Comparison of ENCODE assay signal across 8 cellular contexts in genomic region chrX:120485562-120486520, GRCh38. TPM values are rescaled to one million over a fixed set of nuclear protein-coding genes. Genes with fewer than 3 reads are reported as not detected.
DNase-seq lines count a peak whose midpoint lies in the region; ATAC-seq and TF ChIP-seq lines count a peak whose summit lies in the region.

No MANE protein-coding gene starts in this region.

- ATAC-seq in GM21576 (IDR thresholded peaks at IDR 0.05; ENCODE audit: unreplicated experiment) (peak; percentile 75), Panc1 (peak; percentile 97), natural killer cell (peak; percentile 68 to 78 (median 70))

- intact Hi-C loops in Panc1 (cut with micrococcal nuclease; ENCODE audit: unreplicated experiment) = no loop called here
- intact Hi-C loops in natural killer cell (cut with micrococcal nuclease) = no loop called here

- H3K4me3 ChIP-seq in Panc1 (ENCODE audit: low read depth in 2 of 2, low read length in 2 of 2) (peak overlapping the region; percentile 46 to 60), fibroblast of pulmonary artery (replicated peaks; ENCODE audit: low read depth, low read length) (peak overlapping the region; percentile 53), subcutaneous abdominal adipose tissue (ENCODE audit: low read depth in 1 of 5, low read length in 5 of 5) (peak overlapping the region; percentile 51 to 65 (median 60))

- H3K27me3 Mint-ChIP-seq in natural killer cell (ENCODE audit: low read depth in 2 of 2) = no peaks in the 10 kb centered on the region

- no TSS peak for BruUV-seq in Panc1 (replicated peaks; lab: Mats Ljungman, UMichigan)

- POLR2A ChIA-PET in Panc1 (lab: Charles Lee) = interaction anchor here (0.6 to 0.8 kb wide), 2 partner anchors 14 to 935 kb away, joined by 3 to 4 read pairs; no protein-coding TSS in a partner anchor

- peak overlapping the region; percentile 87 to 89 for H3K27ac Mint-ChIP-seq in natural killer cell

- H3K9me3 ChIP-seq in Panc1 (ENCODE audit: control insufficient read depth, insufficient read depth, low read depth, low read length) = no peaks in the 10 kb centered on the region
- H3K9me3 ChIP-seq in subcutaneous abdominal adipose tissue (ENCODE audit: control insufficient read depth in 5 of 5, low read length in 5 of 5) = peaks cover 0 to 3% (median 0%) of the 10 kb centered on the region in 5 donors

- TF ChIP-seq EP300 in Ishikawa (IDR thresholded peaks at IDR 0.05; ENCODE audit: borderline replicate concordance) = no peak

- TF ChIP-seq CTCF in Panc1 (IDR thresholded peaks at IDR 0.05) = peak; percentile 80
- TF ChIP-seq CTCF in fibroblast of pulmonary artery (IDR thresholded peaks at IDR 0.05; ENCODE audit: low read length, missing control alignments) = peak; percentile 52
- peak; percentile 27 for TF ChIP-seq CTCF in natural killer cell (IDR thresholded peaks at IDR 0.05)

- in situ Hi-C loops in Panc1 (cut with HindIII; ENCODE audit: low pct_unique_long_range_greater_than_20kb, low sequenced_read_pairs) = no loop called here

- CTCF ChIA-PET in Panc1 (lab: Charles Lee) = interaction anchor here (0.6 to 1.1 kb wide), 4 partner anchors 31 to 241 kb away, joined by 3 to 7 read pairs (median 6); no protein-coding TSS in a partner anchor

- no peaks in the 10 kb centered on the region for H3K9me3 Mint-ChIP-seq in natural killer cell

- no peaks in the 10 kb centered on the region for H3K36me3 Mint-ChIP-seq in natural killer cell

- H3K9ac ChIP-seq in subcutaneous abdominal adipose tissue (ENCODE audit: low read length in 5 of 5) = peak overlapping the region; percentile 6 to 57 (median 33)

- TF ChIP-seq RAD21 in Ishikawa (IDR thresholded peaks at IDR 0.05; ENCODE audit: low read depth) = peak; percentile 31; the same call in 1 of the 2 replicates

- H3K4me1 ChIP-seq in Panc1 (ENCODE audit: control insufficient read depth, insufficient read depth, low read length) (peaks cover 5% of the 10 kb centered on the region; the same call in 1 of the 2 replicates), subcutaneous abdominal adipose tissue (ENCODE audit: control insufficient read depth in 5 of 5, insufficient read depth in 5 of 5, low read length in 5 of 5) (peaks cover 2 to 8% (median 4%) of the 10 kb centered on the region in 5 donors)

- H3K36me3 ChIP-seq in Panc1 (ENCODE audit: control insufficient read depth, insufficient read depth, low read length) (no peaks in the 10 kb centered on the region), subcutaneous abdominal adipose tissue (ENCODE audit: control insufficient read depth in 5 of 5, insufficient read depth in 5 of 5, low read length in 5 of 5) (no peaks in the 10 kb centered on the region)

- H3K4me3 Mint-ChIP-seq in natural killer cell = peak overlapping the region; percentile 90

- peak; percentile 68 for DNase-seq in DMS79 (lab: John Stamatoyannopoulos, UW)
- peak; percentile 71 for DNase-seq in Panc1 (ENCODE audit: low read depth, low spot score)
- peak; percentile 33 for DNase-seq in activated T-helper 9 cell treated with anti-CD3 and anti-CD28 coated beads, Interleukin-2, amount 50 U/mL, for 16 hours (ENCODE audit: low read depth)
- peak; percentile 85 for DNase-seq in fibroblast of pulmonary artery (ENCODE audit: low read depth)
- DNase-seq in natural killer cell = peak; percentile 21

- H3K27ac ChIP-seq in Panc1 (ENCODE audit: low read length) = peak overlapping the region; percentile 91
- H3K27ac ChIP-seq in subcutaneous abdominal adipose tissue (ENCODE audit: low read depth, low read length) = peak overlapping the region; percentile 82

- H3K27me3 ChIP-seq in Panc1 (ENCODE audit: control insufficient read depth, insufficient read depth, low read length) (no peaks in the 10 kb centered on the region), subcutaneous abdominal adipose tissue (ENCODE audit: control insufficient read depth in 5 of 5, insufficient read depth in 4 of 5, low read length in 5 of 5) (peaks cover 0 to 2% (median 0%) of the 10 kb centered on the region in 5 donors)

- H3K4me1 Mint-ChIP-seq in natural killer cell = peaks cover 7 to 19% of the 10 kb centered on the region in 2 donors

TF ChIP-seq in Ishikawa, 13 proteins besides CTCF, POLR2A, EP300 and RAD21:
- TF ChIP-seq USF1 (IDR thresholded peaks at IDR 0.05) (peak; percentile 43), FOXM1 (IDR thresholded peaks at IDR 0.05; ENCODE audit: borderline replicate concordance, low read depth) (no peak), EGR1 (IDR thresholded peaks at IDR 0.05) (no peak), MAX (IDR thresholded peaks at IDR 0.05) (peak; percentile 92), CEBPB (IDR thresholded peaks at IDR 0.05) (no peak), REST (IDR thresholded peaks at IDR 0.05; ENCODE audit: low read depth) (no peak), YY1 (IDR thresholded peaks at IDR 0.05; ENCODE audit: low read depth) (no peak), TEAD4 (IDR thresholded peaks at IDR 0.05) (no peak), TAF1 (IDR thresholded peaks at IDR 0.05; ENCODE audit: low read depth) (no peak), CREB1 (IDR thresholded peaks at IDR 0.05; ENCODE audit: low read depth) (no peak), ZBTB7A (IDR thresholded peaks at IDR 0.05; ENCODE audit: low read depth) (no peak), TCF12 (IDR thresholded peaks at IDR 0.05; ENCODE audit: low read depth) (no peak), NFIC (IDR thresholded peaks at IDR 0.05) (no peak; the same call in 1 of the 2 replicates)

RNA-seq across cellular contexts. Expression of gene LAMP2, which starts 16.7 kb away (rescaled TPM):
- total RNA-seq in Panc1 (2021; ENCODE audit: unreplicated experiment) (243 TPM), natural killer cell (10 to 100 TPM; 33.8 to 45.8 (median 39.1) TPM)
- polyA plus RNA-seq in Panc1 (2012; ENCODE audit: insufficient read length) = 131 TPM

Comparison
In these comparisons a context has a peak if more than half of its experiments do, and no peak if none do; other contexts are left out.
1. Peak in every context shown above with its lines: DNase-seq, ATAC-seq, H3K4me3 ChIP-seq and H3K27ac ChIP-seq.
2. DNase-seq: peak in every context shown above with its lines; median percentile 85 in fibroblast of pulmonary artery; 71 in Panc1; 68 in DMS79; 33 in activated T-helper 9 cell treated with anti-CD3 and anti-CD28 coated beads, Interleukin-2, amount 50 U/mL, for 16 hours; 21 in natural killer cell.
3. CTCF ChIP-seq: peak in every context shown above with its lines; median percentile 80 in Panc1; 52 in fibroblast of pulmonary artery; 27 in natural killer cell.